In the genomic region with DNA sequence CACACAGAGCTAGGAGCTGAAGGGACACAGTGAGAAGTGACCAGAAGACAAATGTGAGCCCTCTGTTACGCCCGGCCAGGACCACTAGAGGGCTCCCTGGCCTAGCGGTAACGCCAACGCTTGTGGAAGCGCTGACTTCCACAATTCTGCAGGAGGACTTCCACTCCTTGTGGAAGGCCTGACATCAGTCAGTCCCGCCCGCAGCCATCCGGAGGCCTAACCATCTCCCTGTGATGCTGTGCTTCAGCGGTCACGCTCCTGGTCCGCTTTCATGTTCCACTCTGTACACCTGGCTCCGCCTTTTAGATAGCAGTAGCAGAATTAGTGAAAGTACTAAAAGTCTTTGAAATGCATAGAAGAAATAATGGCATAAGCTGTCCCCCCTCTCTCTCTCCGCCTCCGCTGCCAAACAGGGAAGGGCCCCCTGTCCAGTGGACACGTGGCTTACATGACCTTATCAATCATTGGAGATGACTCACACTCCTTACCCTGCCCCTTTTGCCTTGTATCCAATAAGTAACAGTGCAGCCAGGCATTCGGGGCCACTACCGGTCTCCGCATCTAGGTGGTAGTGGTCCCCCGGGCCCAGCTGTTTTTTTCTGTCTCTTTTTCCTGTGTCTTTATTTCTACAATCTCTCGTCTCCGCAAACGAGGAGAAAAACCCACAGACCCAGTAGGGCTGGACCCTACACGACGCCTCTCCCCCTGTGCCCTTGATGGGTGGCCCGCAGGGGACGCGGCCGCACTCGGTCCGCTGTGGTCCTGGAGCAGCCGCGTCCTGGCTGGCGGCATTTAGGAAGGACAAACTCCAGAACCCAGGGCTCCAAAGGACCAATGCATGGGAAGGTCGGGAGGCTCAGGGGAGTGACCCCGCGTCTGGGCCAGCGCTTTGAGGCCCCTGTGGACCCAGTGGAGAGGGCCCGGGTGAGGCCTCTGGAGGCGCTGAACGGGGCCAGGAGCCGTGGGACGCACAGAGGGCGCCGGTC, we compare ENCODE assay signal across 8 cellular contexts. TPM values are rescaled to one million over a fixed set of nuclear protein-coding genes. Genes with fewer than 3 reads are reported as not detected.
A peak's percentile ranks its signal among the peaks of the same experiment; 100 is the strongest.
DNase-seq lines count a peak whose midpoint lies in the region; ATAC-seq and TF ChIP-seq lines count a peak whose summit lies in the region.

No MANE protein-coding gene starts in this region.

- intact Hi-C loops in lower lobe of right lung (cut with DNase I), result no loop called here

- no peaks in the 10 kb centered on the region for H3K36me3 ChIP-seq in lower lobe of right lung

- peaks cover 15% of the 10 kb centered on the region for H3K4me1 ChIP-seq in lower lobe of right lung

- peak; percentile 95 for DNase-seq in Ammon's horn (ENCODE audit: low spot score)
- peak; percentile 83 for DNase-seq in NCI-H748 (lab: John Stamatoyannopoulos, UW; ENCODE audit: unreplicated experiment)
- peak; percentile 33 to 42 for DNase-seq in activated CD4-positive, alpha-beta T cell treated with anti-CD3 and anti-CD28 coated beads, Interleukin-2, amount 50 U/mL, for 4 hours
- peak; percentile 37 for DNase-seq in effector CD4-positive, alpha-beta T cell
- DNase-seq in lower lobe of right lung, result peak; percentile 90
- DNase-seq in stimulated activated CD4-positive, alpha-beta T cell treated with anti-CD3 and anti-CD28 coated beads, TNF-alpha, amount 100 ng/mL, for 4 hours (ENCODE audit: low read depth in 3 of 3), result peak; percentile 20 to 30 (median 29)

- peak overlapping the region; percentile 45 for H3K4me3 ChIP-seq in lower lobe of right lung

- H3K9me3 ChIP-seq in lower lobe of right lung, result no peaks in the 10 kb centered on the region

- H3K27me3 ChIP-seq in lower lobe of right lung (ENCODE audit: low read depth), result peaks cover 5% of the 10 kb centered on the region

- no peak overlapping the region for H3K27ac ChIP-seq in lower lobe of right lung

- TF ChIP-seq CTCF in lower lobe of right lung (IDR thresholded peaks at IDR 0.05), result peak; percentile 91

- peak; percentile 33 for ATAC-seq in GM19043 (IDR thresholded peaks at IDR 0.05; ENCODE audit: low read depth, unreplicated experiment)
- ATAC-seq in HG03442 (IDR thresholded peaks at IDR 0.05; ENCODE audit: unreplicated experiment), result peak; percentile 49
- ATAC-seq in lower lobe of right lung, result peak; percentile 94 to 95

RNA-seq across cellular contexts. Expression of a gene that starts 27.0 kb away (rescaled TPM):
- 1,243 TPM for total RNA-seq in lower lobe of right lung

Comparison
In these comparisons a context has a peak if more than half of its experiments do, and no peak if none do; other contexts are left out.
1. DNase-seq: peak in every context shown above with its lines; median percentile 95 in Ammon's horn; 90 in lower lobe of right lung; 83 in NCI-H748; 38 in activated CD4-positive, alpha-beta T cell treated with anti-CD3 and anti-CD28 coated beads, Interleukin-2, amount 50 U/mL, for 4 hours; 37 in effector CD4-positive, alpha-beta T cell; 29 in stimulated activated CD4-positive, alpha-beta T cell treated with anti-CD3 and anti-CD28 coated beads, TNF-alpha, amount 100 ng/mL, for 4 hours.
2. ATAC-seq: peak in every context shown above with its lines; median percentile 94 in lower lobe of right lung; 49 in HG03442; 33 in GM19043.